Comparison of ENCODE assay signal across 9 cellular contexts in the genomic region with DNA sequence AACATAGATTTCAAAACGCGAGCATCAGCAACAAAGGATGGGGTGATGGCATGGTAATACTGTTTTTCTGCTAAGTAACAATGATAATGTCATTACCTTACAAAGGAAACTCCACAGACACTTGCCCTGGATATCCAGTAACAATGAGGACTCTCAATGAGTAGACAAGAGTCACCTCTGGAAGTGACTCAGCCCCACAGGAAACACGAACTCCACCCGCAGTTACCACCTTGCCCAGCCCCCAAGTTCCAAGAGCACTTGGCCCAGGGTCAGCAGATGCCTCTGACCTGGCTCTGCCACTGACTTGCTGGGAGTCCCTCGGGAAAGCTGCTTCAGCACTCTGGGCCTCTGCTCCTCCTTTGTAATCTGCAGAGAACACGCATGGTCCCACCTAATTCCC.
DNase-seq lines count a peak whose midpoint lies in the region; ATAC-seq, FAIRE-seq and TF ChIP-seq lines count a peak whose summit lies in the region.
"Had no signal": no experiment of that assay in that cellular context is flagged by ENCODE, and none has a peak within 500 bp of the region (broad histone marks: within the 10 kb centered on the region; RNA-seq: fewer than 3 reads in every experiment).

No MANE protein-coding gene starts in this region.

- TF ChIP-seq POLR2A in suprapubic skin (IDR thresholded peaks at IDR 0.05) = no peak

- H3K27ac ChIP-seq in suprapubic skin = no peak overlapping the region
- H3K27ac ChIP-seq: HL-60 had no signal

- intact Hi-C loops in left ventricle myocardium superior (cut with micrococcal nuclease) (no loop called here), Right ventricle myocardium inferior (cut with DNase I) (no loop called here)
- intact Hi-C loops in activated T-helper 1 cell treated with anti-CD3 and anti-CD28 coated beads, Interleukin-12 subunit alpha, Interleukin-12 subunit beta, Interleukin-2, Interleukin-4 antibody, amounts not matched to agents 30 ng/mL and 10 ng/mL and 1 ng/mL, durations not matched to agents 14 hours and 24 hours and 36 hours (cut with micrococcal nuclease) = loop anchor here (1.0 to 10.0 kb wide), 7 partner anchors 17 to 172 kb away; no protein-coding TSS in a partner anchor

- peak overlapping the region; percentile 95 for H3K27ac Mint-ChIP-seq in activated T-helper 1 cell treated with anti-CD3 and anti-CD28 coated beads, Interleukin-12 subunit alpha, Interleukin-12 subunit beta, Interleukin-2, Interleukin-4 antibody, amounts not matched to agents 30 ng/mL and 10 ng/mL and 1 ng/mL, durations not matched to agents 14 hours and 24 hours and 36 hours
- peak overlapping the region in 8 of 10 donors; percentile 38 to 89 (median 68) for H3K27ac Mint-ChIP-seq in naive thymus-derived CD8-positive, alpha-beta T cell

- peak overlapping the region; percentile 70 for H3K4me3 Mint-ChIP-seq in activated T-helper 1 cell treated with anti-CD3 and anti-CD28 coated beads, Interleukin-12 subunit alpha, Interleukin-12 subunit beta, Interleukin-2, Interleukin-4 antibody, amounts not matched to agents 30 ng/mL and 10 ng/mL and 1 ng/mL, durations not matched to agents 14 hours and 24 hours and 36 hours
- H3K4me3 Mint-ChIP-seq in naive thymus-derived CD8-positive, alpha-beta T cell = peak overlapping the region in 3 of 10 donors; percentile 8 to 45 (median 15)

- no peaks in the 10 kb centered on the region for H3K36me3 ChIP-seq in suprapubic skin

- H3K4me3 ChIP-seq in suprapubic skin = no peak overlapping the region

- H3K27me3 Mint-ChIP-seq in activated T-helper 1 cell treated with anti-CD3 and anti-CD28 coated beads, Interleukin-12 subunit alpha, Interleukin-12 subunit beta, Interleukin-2, Interleukin-4 antibody, amounts not matched to agents 30 ng/mL and 10 ng/mL and 1 ng/mL, durations not matched to agents 14 hours and 24 hours and 36 hours (ENCODE audit: insufficient read depth) = peaks cover 3% of the 10 kb centered on the region
- no peaks in the 10 kb centered on the region for H3K27me3 Mint-ChIP-seq in naive thymus-derived CD8-positive, alpha-beta T cell

- no peaks in the 10 kb centered on the region for H3K9me3 ChIP-seq in suprapubic skin

- no peaks in the 10 kb centered on the region for H3K4me1 ChIP-seq in suprapubic skin

- no peaks in the 10 kb centered on the region for H3K27me3 ChIP-seq in suprapubic skin

- DNase-seq in left ventricle myocardium superior = no peak
- DNase-seq in Right ventricle myocardium inferior (ENCODE audit: missing footprints) = no peak
- peak; percentile 42 for DNase-seq in activated T-helper 1 cell treated with anti-CD3 and anti-CD28 coated beads, Interleukin-12 subunit alpha, Interleukin-12 subunit beta, Interleukin-2, Interleukin-4 antibody, amounts not matched to agents 30 ng/mL and 10 ng/mL and 1 ng/mL, durations not matched to agents 14 hours and 24 hours and 36 hours (ENCODE audit: low spot score)
- peak in 1 of 10 donors; percentile 1 for DNase-seq in naive thymus-derived CD8-positive, alpha-beta T cell
- DNase-seq in urothelium cell line (ENCODE audit: low spot score) = peak; percentile 11
- no peak for DNase-seq in NCI-H187 (lab: John Stamatoyannopoulos, UW)
- no peak for DNase-seq in suprapubic skin (ENCODE audit: low spot score in 2 of 2)
- no peak for DNase-seq in HPDE6-E6E7 (ENCODE audit: extremely low spot score)

- TF ChIP-seq CTCF in suprapubic skin (IDR thresholded peaks at IDR 0.05) = no peak

- WGBS in suprapubic skin = 72% methylated on average over 6 of the region's 6 CpGs

- POLR2A ChIA-PET in naive thymus-derived CD8-positive, alpha-beta T cell (lab: Charles Lee) = no interaction called here

- peaks cover 60% of the 10 kb centered on the region for H3K4me1 Mint-ChIP-seq in activated T-helper 1 cell treated with anti-CD3 and anti-CD28 coated beads, Interleukin-12 subunit alpha, Interleukin-12 subunit beta, Interleukin-2, Interleukin-4 antibody, amounts not matched to agents 30 ng/mL and 10 ng/mL and 1 ng/mL, durations not matched to agents 14 hours and 24 hours and 36 hours (ENCODE audit: low read depth)
- peaks cover 13 to 66% (median 45%) of the 10 kb centered on the region in 4 donors for H3K4me1 Mint-ChIP-seq in naive thymus-derived CD8-positive, alpha-beta T cell

- no peak for TF ChIP-seq EP300 in suprapubic skin (IDR thresholded peaks at IDR 0.05)

- FAIRE-seq in urothelium cell line (lab: Jason Lieb, UNC) = no peak

- no peaks in the 10 kb centered on the region for H3K9me3 Mint-ChIP-seq in activated T-helper 1 cell treated with anti-CD3 and anti-CD28 coated beads, Interleukin-12 subunit alpha, Interleukin-12 subunit beta, Interleukin-2, Interleukin-4 antibody, amounts not matched to agents 30 ng/mL and 10 ng/mL and 1 ng/mL, durations not matched to agents 14 hours and 24 hours and 36 hours
- no peaks in the 10 kb centered on the region for H3K9me3 Mint-ChIP-seq in naive thymus-derived CD8-positive, alpha-beta T cell

- ATAC-seq in left ventricle myocardium superior = peak; percentile 18
- ATAC-seq in Right ventricle myocardium inferior = no peak
- ATAC-seq in naive thymus-derived CD8-positive, alpha-beta T cell = peak in 1 of 2 donors; percentile 39

- peaks cover 22% of the 10 kb centered on the region for H3K36me3 Mint-ChIP-seq in activated T-helper 1 cell treated with anti-CD3 and anti-CD28 coated beads, Interleukin-12 subunit alpha, Interleukin-12 subunit beta, Interleukin-2, Interleukin-4 antibody, amounts not matched to agents 30 ng/mL and 10 ng/mL and 1 ng/mL, durations not matched to agents 14 hours and 24 hours and 36 hours (ENCODE audit: low read depth)
- peaks cover 0 to 65% (median 0%) of the 10 kb centered on the region in 3 donors for H3K36me3 Mint-ChIP-seq in naive thymus-derived CD8-positive, alpha-beta T cell

Comparison
In these comparisons a context has a peak if more than half of its experiments do, and no peak if none do; other contexts are left out.
1. DNase-seq: peak in activated T-helper 1 cell treated with anti-CD3 and anti-CD28 coated beads, Interleukin-12 subunit alpha, Interleukin-12 subunit beta, Interleukin-2, Interleukin-4 antibody, amounts not matched to agents 30 ng/mL and 10 ng/mL and 1 ng/mL, durations not matched to agents 14 hours and 24 hours and 36 hours (single experiment) and urothelium cell line (single experiment); none in left ventricle myocardium superior (single experiment), Right ventricle myocardium inferior (single experiment), NCI-H187 (0 of 2), suprapubic skin (0 of 2) and HPDE6-E6E7 (single experiment).